ENCODE assay signal across 15 cellular contexts in genomic region chr2:101842471-101842870, GRCh38.
DNase-seq lines count a peak whose midpoint lies in the region; ATAC-seq and TF ChIP-seq lines count a peak whose summit lies in the region.
"Had no signal": no experiment of that assay in that cellular context is flagged by ENCODE, and none has a peak within 500 bp of the region (broad histone marks: within the 10 kb centered on the region; RNA-seq: fewer than 3 reads in every experiment).

No MANE protein-coding gene starts in this region.

- TF ChIP-seq CTCF in H9 (conservative IDR thresholded peaks at IDR 0.05) (no peak), PC-3 (conservative IDR thresholded peaks at IDR 0.05; ENCODE audit: low read depth, low read length) (no peak), sigmoid colon (IDR thresholded peaks at IDR 0.05) (no peak), right atrium auricular region (IDR thresholded peaks at IDR 0.05) (no peak)

- no peak overlapping the region for H3K4ac ChIP-seq in H9 (ENCODE audit: low read depth, low read length)

- no peak overlapping the region for H3K4me3 Mint-ChIP-seq in H9
- H3K4me3 Mint-ChIP-seq: activated naive CD4-positive, alpha-beta T cell treated with anti-CD3 and anti-CD28 coated beads for 36 hours had no signal

- no peak overlapping the region for H3K9ac ChIP-seq in H9 (ENCODE audit: extremely low read depth, insufficient read length, low read length)
- H3K9ac ChIP-seq in PC-3 (ENCODE audit: low read length) = no peak overlapping the region

- CTCF ChIA-PET in PC-3 (lab: Charles Lee) = no interaction called here

- no peak overlapping the region for H2AFZ ChIP-seq in H9 (ENCODE audit: low read length)
- H2AFZ ChIP-seq in PC-3 (ENCODE audit: low read length) = no peak overlapping the region

- H3K27me3 ChIP-seq in H9 (ENCODE audit: insufficient read depth, low read length) = no peaks in the 10 kb centered on the region
- no peaks in the 10 kb centered on the region for H3K27me3 ChIP-seq in PC-3 (ENCODE audit: low read length)
- no peaks in the 10 kb centered on the region for H3K27me3 ChIP-seq in sigmoid colon
- H3K27me3 ChIP-seq in right atrium auricular region = no peaks in the 10 kb centered on the region
- H3K27me3 ChIP-seq: heart left ventricle had no signal

- H2AK5ac ChIP-seq in H9 (ENCODE audit: insufficient read length, low read length) = no peak overlapping the region

- no peak overlapping the region for H2BK20ac ChIP-seq in H9 (ENCODE audit: low read depth, low read length, poor library complexity, severe bottlenecking)

- peaks cover 26 to 84% (median 82%) of the 10 kb centered on the region in 3 experiments for H3K36me3 Mint-ChIP-seq in H9 (ENCODE audit: insufficient read depth in 1 of 3, low read depth in 3 of 3)

- H3K27ac ChIP-seq in H9 (ENCODE audit: insufficient read length, low read depth, low read length) (no peak overlapping the region), PC-3 (ENCODE audit: low read length) (no peak overlapping the region), epithelial cell of prostate (peak overlapping the region; percentile 58), sigmoid colon (peak overlapping the region in 3 of 4 donors; percentile 11 to 58 (median 51)), right atrium auricular region (no peak overlapping the region)
- H3K27ac ChIP-seq: psoas muscle had no signal

- H3K79me1 ChIP-seq in H9 (ENCODE audit: insufficient read depth, low read depth, low read length, poor library complexity, severe bottlenecking) = no peaks in the 10 kb centered on the region

- H3K23me2 ChIP-seq in H9 (ENCODE audit: insufficient read length, low read depth, low read length, poor library complexity, severe bottlenecking) = no peaks in the 10 kb centered on the region

- no peak overlapping the region for H3K14ac ChIP-seq in H9 (ENCODE audit: insufficient read depth, low read length)

- no peak overlapping the region for H2BK120ac ChIP-seq in H9 (ENCODE audit: low read depth, low read length, poor library complexity, severe bottlenecking)

- ATAC-seq in PC-3 = peak; percentile 23; the same call in 1 of the 2 replicates
- ATAC-seq: activated CD4-positive, CD25-positive, alpha-beta regulatory T cell treated with anti-CD3 and anti-CD28 coated beads, Interleukin-2, amount 50 U/mL, for 24 hours had no signal

- POLR2A ChIA-PET in PC-3 (lab: Charles Lee; ENCODE audit: unreplicated experiment) = no interaction called here

- no peak for TF ChIP-seq EP300 in sigmoid colon (IDR thresholded peaks at IDR 0.05)

- H2BK12ac ChIP-seq in H9 (ENCODE audit: insufficient read length, low read depth, low read length) = no peak overlapping the region

- no peaks in the 10 kb centered on the region for H4K20me1 ChIP-seq in H9 (ENCODE audit: control insufficient read depth, insufficient read depth, insufficient read length)
- peaks cover 5% of the 10 kb centered on the region; the same call in 1 of the 2 replicates for H4K20me1 ChIP-seq in PC-3 (ENCODE audit: low read length)

- H3K23ac ChIP-seq in H9 (ENCODE audit: insufficient read length, low read depth, low read length) = no peak overlapping the region

- H3K79me2 ChIP-seq in H9 (ENCODE audit: insufficient read depth, low read length) (no peaks in the 10 kb centered on the region), PC-3 (ENCODE audit: low read length) (no peaks in the 10 kb centered on the region)

- no peak overlapping the region for H2BK5ac ChIP-seq in H9 (ENCODE audit: insufficient read length, low read length)

- no peaks in the 10 kb centered on the region for H3K4me1 ChIP-seq in H9 (ENCODE audit: insufficient read depth, low read length)
- H3K4me1 ChIP-seq in PC-3 (ENCODE audit: insufficient read depth, low read length) = peaks cover 25% of the 10 kb centered on the region
- H3K4me1 ChIP-seq in sigmoid colon = peaks cover 0 to 26% (median 23%) of the 10 kb centered on the region in 4 donors
- H3K4me1 ChIP-seq in right atrium auricular region = peaks cover 0 to 16% of the 10 kb centered on the region in 2 donors

- DNase-seq in H9 (no peak), PC-3 (no peak), epithelial cell of prostate (ENCODE audit: low read depth, low spot score) (no peak), sigmoid colon (no peak), NCI-H1694 treated with DMSO at 0.1 percent for 48 hours (lab: John Stamatoyannopoulos, UW) (no peak), right atrium auricular region (ENCODE audit: low spot score) (no peak), SHP77 treated with DMSO at 0.1 percent for 48 hours (lab: John Stamatoyannopoulos, UW) (no peak)
- DNase-seq: activated naive CD4-positive, alpha-beta T cell treated with anti-CD3 and anti-CD28 coated beads for 36 hours; DMS 273 treated with DMSO at 0.1 percent for 48 hours; effector CD4-positive, alpha-beta T cell; NCI-H226; stimulated activated CD4-positive, alpha-beta T cell treated with anti-CD3 and anti-CD28 coated beads, Interleukin-4, amount 100 ng/mL, for 24 hours had no signal

- no peak overlapping the region for H3K56ac ChIP-seq in H9 (ENCODE audit: insufficient read length, low read depth, low read length)

- no CpG with 5 or more reads among the region's 1 CpG for WGBS in H9 (ENCODE audit: extremely low coverage, insufficient read length, low lambda C conversion rate)
- 62 to 83% methylated on average over 1 of the region's 1 CpG for WGBS in sigmoid colon, 2 donors

- H3F3A ChIP-seq in PC-3 (ENCODE audit: low read length, unreplicated experiment) = no peaks in the 10 kb centered on the region

- H3K9me3 Mint-ChIP-seq in H9 = no peaks in the 10 kb centered on the region
- H3K9me3 Mint-ChIP-seq: activated naive CD4-positive, alpha-beta T cell treated with anti-CD3 and anti-CD28 coated beads for 36 hours had no signal

- peaks cover 79% of the 10 kb centered on the region for H3K36me3 ChIP-seq in PC-3 (ENCODE audit: low read depth, low read length)
- H3K36me3 ChIP-seq in sigmoid colon = peaks cover 0 to 61% (median 8%) of the 10 kb centered on the region in 4 donors
- peaks cover 55% of the 10 kb centered on the region for H3K36me3 ChIP-seq in right atrium auricular region

- H3K18ac ChIP-seq in H9 (ENCODE audit: insufficient read length, low read depth, low read length) = no peak overlapping the region

- BruUV-seq in PC-3 (replicated peaks; lab: Mats Ljungman, UMichigan) = no TSS peak

- no peak overlapping the region for H4K8ac ChIP-seq in H9 (replicated peaks; ENCODE audit: insufficient read length, low read depth, low read length)

- no peak overlapping the region for H3T11ph ChIP-seq in H9 (ENCODE audit: low read length)

- no peaks in the 10 kb centered on the region for H3K4me1 Mint-ChIP-seq in H9

- no peak overlapping the region for H2BK15ac ChIP-seq in H9 (ENCODE audit: low read depth, low read length)

- H4K5ac ChIP-seq in H9 (ENCODE audit: insufficient read length, low read depth, low read length) = no peak overlapping the region

- intact Hi-C loops in PC-3 (cut with micrococcal nuclease) (no loop called here), sigmoid colon (cut with DNase I) (no loop called here)

- H3K27me3 Mint-ChIP-seq in H9 (ENCODE audit: low read depth) = no peaks in the 10 kb centered on the region

- H3K4me2 ChIP-seq in H9 (ENCODE audit: insufficient read depth, insufficient read length, low read length) = no peak overlapping the region
- H3K4me2 ChIP-seq in PC-3 (ENCODE audit: low read length) = no peak overlapping the region

- no peak overlapping the region for H4K91ac ChIP-seq in H9 (ENCODE audit: insufficient read length, low read depth, low read length)

- no peaks in the 10 kb centered on the region for H3K9me2 ChIP-seq in PC-3 (replicated peaks; ENCODE audit: low read length)

- no peak for TF ChIP-seq POLR2A in sigmoid colon (IDR thresholded peaks at IDR 0.05)

- no peaks in the 10 kb centered on the region for H3K9me3 ChIP-seq in H9 (ENCODE audit: control insufficient read depth, low read depth, low read length)
- H3K9me3 ChIP-seq in PC-3 (ENCODE audit: low read length) = no peaks in the 10 kb centered on the region
- no peaks in the 10 kb centered on the region for H3K9me3 ChIP-seq in sigmoid colon
- H3K9me3 ChIP-seq in right atrium auricular region = no peaks in the 10 kb centered on the region
- H3K9me3 ChIP-seq: heart left ventricle, psoas muscle had no signal

- H3K4me3 ChIP-seq in PC-3 (ENCODE audit: low read length) (no peak overlapping the region), sigmoid colon (no peak overlapping the region), right atrium auricular region (no peak overlapping the region)
- H3K4me3 ChIP-seq: heart left ventricle, psoas muscle had no signal

- 0 out of 7 replicates have a peak overlapping the region, but pooled peaks of 2 of the 3 experiments have one; percentile 1 to 6 for H3K27ac Mint-ChIP-seq in H9
- H3K27ac Mint-ChIP-seq: activated naive CD4-positive, alpha-beta T cell treated with anti-CD3 and anti-CD28 coated beads for 36 hours had no signal

Comparison
In these comparisons a context has a peak if more than half of its experiments do, and no peak if none do; other contexts are left out.
1. H3K27ac ChIP-seq: peak in epithelial cell of prostate (single experiment) and sigmoid colon (3 of 4); none in H9 (single experiment), PC-3 (single experiment) and right atrium auricular region (0 of 2).